ENCODE assay signal across 9 cellular contexts in the genomic region with DNA sequence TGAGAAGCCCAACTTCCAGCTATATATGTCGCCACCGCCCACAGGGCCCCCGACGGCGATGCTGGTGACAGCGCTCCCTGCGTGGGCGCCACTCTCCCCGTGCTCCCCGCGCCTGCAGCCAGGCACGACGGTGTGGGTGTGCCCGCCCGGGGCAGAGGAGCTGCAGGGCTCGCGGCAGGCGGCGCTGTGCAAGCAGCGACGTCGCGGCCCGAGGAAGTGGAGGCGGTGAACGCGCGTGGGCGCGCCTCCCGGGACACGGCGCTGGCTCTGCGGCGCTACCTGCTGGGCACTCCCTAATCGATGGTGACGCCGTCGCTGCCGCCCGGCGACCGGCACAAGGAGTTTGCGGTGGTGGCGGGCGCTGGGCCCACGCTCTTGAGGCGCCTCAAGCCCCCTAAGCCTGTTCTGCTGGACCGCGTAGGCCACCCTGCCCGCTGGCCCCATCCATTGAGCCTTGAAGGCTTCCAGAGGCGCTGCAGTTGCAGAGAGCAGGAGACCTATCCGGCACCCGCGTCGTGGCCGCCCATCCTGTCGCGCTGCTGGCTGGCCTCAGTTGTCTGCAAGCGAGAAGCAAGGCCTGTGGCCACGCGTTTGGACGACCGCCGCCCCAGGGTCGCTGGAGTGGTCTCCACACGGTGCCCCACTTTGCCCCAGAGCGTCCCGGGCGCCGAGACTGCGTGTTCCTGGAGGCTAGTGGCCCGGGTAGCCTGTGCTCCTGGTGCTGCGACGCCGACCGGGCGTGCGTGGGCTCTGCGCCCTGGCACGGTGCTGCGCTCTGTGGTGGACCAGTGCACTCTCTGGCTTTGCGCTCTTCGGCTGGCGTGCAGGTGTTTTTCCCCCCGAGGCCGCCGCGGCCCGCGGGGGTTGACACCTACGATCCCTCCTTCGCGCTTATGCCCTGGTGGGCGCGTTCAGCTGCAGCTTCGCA. TPM values are rescaled to one million over a fixed set of nuclear protein-coding genes. Genes with fewer than 3 reads are reported as not detected.
DNase-seq lines count a peak whose midpoint lies in the region; ATAC-seq and TF ChIP-seq lines count a peak whose summit lies in the region.
"Had no signal": no experiment of that assay in that cellular context is flagged by ENCODE, and none has a peak within 500 bp of the region (broad histone marks: within the 10 kb centered on the region; RNA-seq: fewer than 3 reads in every experiment).

No MANE protein-coding gene starts in this region.

- H3K36me3 ChIP-seq in GM23248 (ENCODE audit: low read depth), result no peaks in the 10 kb centered on the region

- H3K27ac ChIP-seq in GM23248, result no peak overlapping the region

- H3K4me1 Mint-ChIP-seq in natural killer cell treated with Interleukin-12 subunit alpha and Interleukin-12 subunit beta and Interleukin-15 and Interleukin-18, amount 100 ng/mL, for 72 hours (ENCODE audit: low read depth in 2 of 2), result peaks cover 18 to 29% of the 10 kb centered on the region in 2 donors

- peak overlapping the region; percentile 42 for H3K4me2 ChIP-seq in GM23248 (ENCODE audit: unreplicated experiment)

- no peaks in the 10 kb centered on the region for H3K4me1 ChIP-seq in GM23248 (ENCODE audit: insufficient read depth)

- no peaks in the 10 kb centered on the region for H3K9me3 Mint-ChIP-seq in natural killer cell treated with Interleukin-12 subunit alpha and Interleukin-12 subunit beta and Interleukin-15 and Interleukin-18, amount 100 ng/mL, for 72 hours

- H3K79me2 ChIP-seq in GM23248 (ENCODE audit: insufficient read depth), result no peaks in the 10 kb centered on the region

- no peak overlapping the region for H3K9ac ChIP-seq in GM23248

- peak overlapping the region; percentile 40; the same call in 1 of the 2 replicates for H2AFZ ChIP-seq in GM23248

- H3K36me3 Mint-ChIP-seq in natural killer cell treated with Interleukin-12 subunit alpha and Interleukin-12 subunit beta and Interleukin-15 and Interleukin-18, amount 100 ng/mL, for 72 hours, result no peaks in the 10 kb centered on the region

- in situ Hi-C loops in GM23248 (cut with MboI), result no loop called here

- no peak overlapping the region for H3K27ac Mint-ChIP-seq in natural killer cell treated with Interleukin-12 subunit alpha and Interleukin-12 subunit beta and Interleukin-15 and Interleukin-18, amount 100 ng/mL, for 72 hours

- peaks cover 6 to 9% of the 10 kb centered on the region in 2 donors for H3K27me3 Mint-ChIP-seq in natural killer cell treated with Interleukin-12 subunit alpha and Interleukin-12 subunit beta and Interleukin-15 and Interleukin-18, amount 100 ng/mL, for 72 hours

- ATAC-seq in natural killer cell treated with Interleukin-12 subunit alpha and Interleukin-12 subunit beta and Interleukin-15 and Interleukin-18, amount 100 ng/mL, for 72 hours, result peak; percentile 87 to 94
- ATAC-seq in stimulated activated naive CD8-positive, alpha-beta T cell treated with anti-CD3 and anti-CD28 coated beads, Interleukin-15, Interleukin-2, amounts not matched to agents 100 U/mL and 50 U/mL, for 24 hours, result peak; percentile 86

- no peak overlapping the region for H3K4me3 Mint-ChIP-seq in natural killer cell treated with Interleukin-12 subunit alpha and Interleukin-12 subunit beta and Interleukin-15 and Interleukin-18, amount 100 ng/mL, for 72 hours

- H3K27me3 ChIP-seq in GM23248 (replicated peaks; ENCODE audit: insufficient read depth), result peaks cover 19% of the 10 kb centered on the region

- TF ChIP-seq CTCF in choroid plexus epithelial cell (conservative IDR thresholded peaks at IDR 0.05; ENCODE audit: low read depth, low read length), result peak; percentile 30

- peak overlapping the region; percentile 29; the same call in 1 of the 2 replicates for H3K4me3 ChIP-seq in GM23248
- no peak overlapping the region for H3K4me3 ChIP-seq in choroid plexus epithelial cell (ENCODE audit: low read depth, low read length)

- no peaks in the 10 kb centered on the region for H4K20me1 ChIP-seq in GM23248 (ENCODE audit: insufficient read depth)

- no peaks in the 10 kb centered on the region for H3K9me2 ChIP-seq in GM23248 (ENCODE audit: insufficient read depth)

- no peaks in the 10 kb centered on the region for H3K9me3 ChIP-seq in GM23248 (ENCODE audit: low read depth)

- H3F3A ChIP-seq in GM23248 (ENCODE audit: insufficient read depth), result no peaks in the 10 kb centered on the region

- DNase-seq in GM23248 (peak; percentile 68), choroid plexus epithelial cell (ENCODE audit: low read depth) (no peak), medulla oblongata (ENCODE audit: extremely low spot score) (no peak), NCI-H446 (lab: John Stamatoyannopoulos, UW) (no peak), NCI-H128 (lab: John Stamatoyannopoulos, UW; ENCODE audit: unreplicated experiment) (no peak)
- peak; percentile 84 for DNase-seq in activated CD4-positive, alpha-beta T cell treated with anti-CD3 and anti-CD28 coated beads for 1 hour
- peak; percentile 83 for DNase-seq in natural killer cell treated with Interleukin-12 subunit alpha and Interleukin-12 subunit beta and Interleukin-15 and Interleukin-18, amount 100 ng/mL, for 72 hours (ENCODE audit: low spot score)
- peak; percentile 71 for DNase-seq in stimulated activated naive CD8-positive, alpha-beta T cell treated with anti-CD3 and anti-CD28 coated beads, Interleukin-15, Interleukin-2, amounts not matched to agents 100 U/mL and 50 U/mL, for 24 hours

- 17 to 18% methylated on average over 82 to 88 of the region's 97 CpGs for WGBS in GM23248 (ENCODE audit: low coverage in 1 of 2, low lambda C conversion rate in 2 of 2, missing lambda C conversion rate in 2 of 2), 2 experiments

RNA-seq across cellular contexts. Expression of a gene that starts 23.1 kb away (rescaled TPM):
- 5.3 and 9.4 TPM in 2 replicates for total RNA-seq in GM23248 (2014; rRNA removed; shearing (Covaris generic))
- 7.1 and 7.5 TPM in 2 replicates for polyA plus RNA-seq in GM23248 (2016; fragmentation: Nextera tagmentation; extraction: Ambion mirVana)
- total RNA-seq in natural killer cell treated with Interleukin-12 subunit alpha and Interleukin-12 subunit beta and Interleukin-15 and Interleukin-18, amount 100 ng/mL, for 72 hours, result 10 to 100 TPM in 1 of 2 donors, 1 to 10 TPM in 1; 4.6 to 10.6 TPM

RNA-seq across cellular contexts. Expression of a gene that starts 35.7 kb away (rescaled TPM):
- 38.3 and 49.7 TPM in 2 replicates for total RNA-seq in GM23248 (2014; rRNA removed; shearing (Covaris generic))
- 17.2 and 20.3 TPM in 2 replicates for polyA plus RNA-seq in GM23248 (2016; fragmentation: Nextera tagmentation; extraction: Ambion mirVana)
- total RNA-seq in natural killer cell treated with Interleukin-12 subunit alpha and Interleukin-12 subunit beta and Interleukin-15 and Interleukin-18, amount 100 ng/mL, for 72 hours, result 10 to 100 TPM; 17.6 to 21.4 TPM

RNA-seq across cellular contexts. Expression of a gene that starts 49.3 kb away (rescaled TPM):
- total RNA-seq in GM23248 (2014; rRNA removed; shearing (Covaris generic)), result not detected in 2 replicates
- 0.11 and 0.31 TPM in 2 replicates for polyA plus RNA-seq in GM23248 (2016; fragmentation: Nextera tagmentation; extraction: Ambion mirVana)
- 1 to 10 TPM; 3.0 to 4.5 TPM for total RNA-seq in natural killer cell treated with Interleukin-12 subunit alpha and Interleukin-12 subunit beta and Interleukin-15 and Interleukin-18, amount 100 ng/mL, for 72 hours

RNA-seq across cellular contexts. Expression of a gene that starts 51.2 kb away (rescaled TPM):
- total RNA-seq in GM23248 (2014; rRNA removed; shearing (Covaris generic)), result not detected in 2 replicates
- not detected in 2 replicates for polyA plus RNA-seq in GM23248 (2016; fragmentation: Nextera tagmentation; extraction: Ambion mirVana)
- 100 to 1,000 TPM in 1 of 2 donors, 10 to 100 TPM in 1; 65.3 to 235 TPM for total RNA-seq in natural killer cell treated with Interleukin-12 subunit alpha and Interleukin-12 subunit beta and Interleukin-15 and Interleukin-18, amount 100 ng/mL, for 72 hours
- total RNA-seq: pulmonary artery endothelial cell had no signal

RNA-seq across cellular contexts. Expression of a gene that starts 54.7 kb away (rescaled TPM):
- 32.1 and 34.1 TPM in 2 replicates for total RNA-seq in GM23248 (2014; rRNA removed; shearing (Covaris generic))
- polyA plus RNA-seq in GM23248 (2016; fragmentation: Nextera tagmentation; extraction: Ambion mirVana), result 25.6 and 29.2 TPM in 2 replicates
- total RNA-seq in natural killer cell treated with Interleukin-12 subunit alpha and Interleukin-12 subunit beta and Interleukin-15 and Interleukin-18, amount 100 ng/mL, for 72 hours, result 10 to 100 TPM; 64.5 to 68.1 TPM

Comparison
In these comparisons a context has a peak if more than half of its experiments do, and no peak if none do; other contexts are left out.
1. DNase-seq: peak in GM23248 (single experiment), activated CD4-positive, alpha-beta T cell treated with anti-CD3 and anti-CD28 coated beads for 1 hour (single experiment), natural killer cell treated with Interleukin-12 subunit alpha and Interleukin-12 subunit beta and Interleukin-15 and Interleukin-18, amount 100 ng/mL, for 72 hours (single experiment) and stimulated activated naive CD8-positive, alpha-beta T cell treated with anti-CD3 and anti-CD28 coated beads, Interleukin-15, Interleukin-2, amounts not matched to agents 100 U/mL and 50 U/mL, for 24 hours (single experiment); none in choroid plexus epithelial cell (single experiment), medulla oblongata (single experiment), NCI-H446 (0 of 2) and NCI-H128 (single experiment).